Comparison of ENCODE assay signal across 2 cellular contexts in genomic region chr9:33548816-33549215, GRCh38. TPM values are rescaled to one million over a fixed set of nuclear protein-coding genes. Genes with fewer than 3 reads are reported as not detected.
"Had no signal": no experiment of that assay in that cellular context is flagged by ENCODE, and none has a peak within 500 bp of the region (broad histone marks: within the 10 kb centered on the region; RNA-seq: fewer than 3 reads in every experiment).

No MANE protein-coding gene starts in this region.

RNA-seq across cellular contexts. Expression of gene ANKRD18B, which starts 24.8 kb away (rescaled TPM):
- total RNA-seq: activated B cell treated with CpG ODN at 0.5 μM for 24 hours, ascending aorta had no signal
